Comparison of ENCODE assay signal across 8 cellular contexts in genomic region chr16:89246903-89247733, GRCh38. TPM values are rescaled to one million over a fixed set of nuclear protein-coding genes. Genes with fewer than 3 reads are reported as not detected.
A peak's percentile ranks its signal among the peaks of the same experiment; 100 is the strongest.
DNase-seq lines count a peak whose midpoint lies in the region; ATAC-seq and TF ChIP-seq lines count a peak whose summit lies in the region.

No MANE protein-coding gene starts in this region.

- H3K4me3 Mint-ChIP-seq in Caco-2 (ENCODE audit: unreplicated experiment) = peak overlapping the region; percentile 85

- H3K27ac ChIP-seq in right atrium auricular region (no peak overlapping the region), psoas muscle (no peak overlapping the region), upper lobe of right lung (peak overlapping the region; percentile 75)

- H3K27me3 Mint-ChIP-seq in Caco-2 (ENCODE audit: insufficient read depth, unreplicated experiment) = no peaks in the 10 kb centered on the region

- no peaks in the 10 kb centered on the region for H3K27me3 ChIP-seq in Caco-2 (replicated peaks; ENCODE audit: control insufficient read depth, insufficient read depth, low read length)
- H3K27me3 ChIP-seq in right atrium auricular region = no peaks in the 10 kb centered on the region
- H3K27me3 ChIP-seq in psoas muscle (ENCODE audit: insufficient read depth in 3 of 3, low read length in 2 of 3) = peaks cover 0 to 3% (median 0%) of the 10 kb centered on the region in 3 donors
- no peaks in the 10 kb centered on the region for H3K27me3 ChIP-seq in upper lobe of right lung

- H3K4me1 ChIP-seq in Caco-2 (no peaks in the 10 kb centered on the region), right atrium auricular region (peaks cover 0 to 8% of the 10 kb centered on the region in 2 donors), psoas muscle (no peaks in the 10 kb centered on the region), upper lobe of right lung (peaks cover 5% of the 10 kb centered on the region)

- peaks cover 26% of the 10 kb centered on the region for H3K36me3 Mint-ChIP-seq in Caco-2 (ENCODE audit: insufficient read depth, unreplicated experiment)

- H3K4me3 ChIP-seq in Caco-2 (ENCODE audit: low read depth, low read length) = peak overlapping the region; percentile 63
- H3K4me3 ChIP-seq in right atrium auricular region = peak overlapping the region; percentile 44 to 59
- peak overlapping the region; percentile 63 for H3K4me3 ChIP-seq in psoas muscle
- peak overlapping the region; percentile 49 for H3K4me3 ChIP-seq in upper lobe of right lung

- H3K9me3 ChIP-seq in Caco-2 (peaks cover 3% of the 10 kb centered on the region; the same call in 1 of the 2 replicates), right atrium auricular region (no peaks in the 10 kb centered on the region), psoas muscle (no peaks in the 10 kb centered on the region), upper lobe of right lung (no peaks in the 10 kb centered on the region)

- H3K36me3 ChIP-seq in Caco-2 (ENCODE audit: control insufficient read depth, insufficient read depth, low read length) (no peaks in the 10 kb centered on the region; the same call in 1 of the 2 replicates), right atrium auricular region (no peaks in the 10 kb centered on the region), psoas muscle (ENCODE audit: insufficient read depth in 1 of 2, low read depth in 1 of 2) (no peaks in the 10 kb centered on the region), upper lobe of right lung (no peaks in the 10 kb centered on the region)

- intact Hi-C loops in Caco-2 (cut with micrococcal nuclease; ENCODE audit: unreplicated experiment) (loop anchor here (5.0 kb wide), 1 partner anchor 260 kb away; the partner anchor contains the start of gene SPG7), psoas muscle (cut with DNase I) (loop anchor here in 1 of 2 donors (5.0 kb wide), 1 partner anchor 245 kb away; the partner anchor contains the start of gene ANKRD11), upper lobe of right lung (cut with DNase I) (no loop called here)

- TF ChIP-seq CTCF in Caco-2 (IDR thresholded peaks at IDR 0.05; ENCODE audit: insufficient read depth in 1 of 2, low read depth in 1 of 2, low read length in 1 of 2, severe bottlenecking in 1 of 2, unreplicated experiment in 1 of 2) = no peak
- no peak for TF ChIP-seq CTCF in right atrium auricular region (IDR thresholded peaks at IDR 0.05)
- TF ChIP-seq CTCF in psoas muscle (IDR thresholded peaks at IDR 0.05) = no peak
- TF ChIP-seq CTCF in upper lobe of right lung (IDR thresholded peaks at IDR 0.05) = no peak

- CTCF ChIA-PET in Caco-2 (lab: Charles Lee) = interaction anchor here (0.6 to 2.0 kb wide), 8 partner anchors 10 to 463 kb away, joined by 3 to 10 read pairs (median 4); partner anchors contain the start of gene ZNF778

- H3K4me1 Mint-ChIP-seq in Caco-2 (ENCODE audit: low read depth, unreplicated experiment) = no peaks in the 10 kb centered on the region

- peak overlapping the region; percentile 66 for H3K27ac Mint-ChIP-seq in Caco-2 (ENCODE audit: unreplicated experiment)

- POLR2A ChIA-PET in Caco-2 (lab: Charles Lee) = interaction anchor here (0.5 to 0.8 kb wide), 9 partner anchors 76 to 677 kb away, joined by 3 to 6 read pairs (median 4); partner anchors contain the start of genes CDH15, TCF25 and ZC3H18

- WGBS in psoas muscle, 3 donors = 3% methylated on average over 43 to 78 of the region's 78 CpGs

- peaks cover 23% of the 10 kb centered on the region for H3K9me3 Mint-ChIP-seq in Caco-2 (ENCODE audit: unreplicated experiment)

- DNase-seq in Caco-2 = peak; percentile 94 to 98
- DNase-seq in LoVo (ENCODE audit: low spot score) = peak; percentile 73
- peak; percentile 83 to 97 (median 95) for DNase-seq in T-helper 1 cell
- DNase-seq in amygdala (lab: John Stamatoyannopoulos, UW) = peak; percentile 17 to 95 (median 84)
- peak; percentile 84 for DNase-seq in right atrium auricular region (ENCODE audit: low spot score)
- peak; percentile 88 to 94 for DNase-seq in psoas muscle
- DNase-seq in upper lobe of right lung = peak; percentile 96

- peak; percentile 74 for ATAC-seq in GM21529 (IDR thresholded peaks at IDR 0.05; ENCODE audit: unreplicated experiment)
- peak; percentile 97 to 98 (median 97) for ATAC-seq in psoas muscle
- ATAC-seq in upper lobe of right lung = peak; percentile 97

- no TSS peak for BruUV-seq in Caco-2 (replicated peaks; lab: Mats Ljungman, UMichigan)

RNA-seq across cellular contexts. Expression of gene ZNF778, which starts 29.6 kb away (rescaled TPM):
- 13.1 and 18.1 TPM in 2 replicates for total RNA-seq in Caco-2 (2022)
- total RNA-seq in right atrium auricular region = 1 to 10 TPM; 5.7 to 8.0 TPM
- 10 to 100 TPM; 10.2 to 15.3 (median 12.4) TPM for total RNA-seq in psoas muscle
- 1 to 10 TPM; 2.2 to 9.0 (median 4.6) TPM for polyA plus RNA-seq in psoas muscle
- total RNA-seq in upper lobe of right lung = 10.3 TPM

RNA-seq across cellular contexts. Expression of gene SLC22A31, which starts 46.8 kb away (rescaled TPM):
- total RNA-seq in Caco-2 (2022) (4.9 and 6.7 TPM in 2 replicates), right atrium auricular region (under 1 TPM in 1 of 2 donors, not detected in 1; 0.75 TPM), psoas muscle (not detected), upper lobe of right lung (136 TPM)
- polyA plus RNA-seq in psoas muscle = under 1 TPM in 1 of 3 donors, not detected in 2; 0.03 TPM

Comparison
In these comparisons a context has a peak if more than half of its experiments do, and no peak if none do; other contexts are left out.
1. RNA of gene SLC22A31, which starts 46.8 kb away (total RNA-seq): 136 TPM in upper lobe of right lung (single experiment); 4.9 to 6.7 TPM in Caco-2, 0.75 TPM in right atrium auricular region and not detected in psoas muscle; every median in the first group is over 10 times any median in the second.
2. Peak in every context shown above with its lines, with median percentiles within 50 percentile points of each other: DNase-seq, H3K4me3 ChIP-seq and ATAC-seq.